Comparison of ENCODE assay signal across 22 cellular contexts in genomic region chr5:131185523-131186104, GRCh38.
"Had no signal": no experiment of that assay in that cellular context is flagged by ENCODE, and none has a peak within 500 bp of the region (broad histone marks: within the 10 kb centered on the region; RNA-seq: fewer than 3 reads in every experiment).

No MANE protein-coding gene starts in this region.

- H3K36me3 ChIP-seq: gastrocnemius medialis, uterus had no signal

- H3K27me3 Mint-ChIP-seq: naive thymus-derived CD4-positive, alpha-beta T cell; stimulated activated memory B cell treated with anti-CD40 and anti-IgM and Interleukin-4, amounts not matched to agents 10 μg/mL and 1 μg/mL and 100 μg/mL, for 72 hours; stimulated activated naive CD8-positive, alpha-beta T cell treated with anti-CD3 and anti-CD28 coated beads, Interleukin-15, Interleukin-2, amounts not matched to agents 100 ng/mL and 50 ng/mL, for 24 hours had no signal

- H3K4me1 Mint-ChIP-seq: nephron progenitor cell; stimulated activated memory B cell treated with anti-CD40 and anti-IgM and Interleukin-4, amounts not matched to agents 10 μg/mL and 1 μg/mL and 100 μg/mL, for 72 hours had no signal

- H3K27ac Mint-ChIP-seq: stimulated activated memory B cell treated with anti-CD40 and anti-IgM and Interleukin-4, amounts not matched to agents 10 μg/mL and 1 μg/mL and 100 μg/mL, for 72 hours; stimulated activated naive CD8-positive, alpha-beta T cell treated with anti-CD3 and anti-CD28 coated beads, Interleukin-15, Interleukin-2, amounts not matched to agents 100 ng/mL and 50 ng/mL, for 24 hours had no signal

- H3K9me3 Mint-ChIP-seq: naive thymus-derived CD4-positive, alpha-beta T cell; nephron progenitor cell; stimulated activated memory B cell treated with anti-CD40 and anti-IgM and Interleukin-4, amounts not matched to agents 10 μg/mL and 1 μg/mL and 100 μg/mL, for 72 hours; stimulated activated naive CD8-positive, alpha-beta T cell treated with anti-CD3 and anti-CD28 coated beads, Interleukin-15, Interleukin-2, amounts not matched to agents 100 ng/mL and 50 ng/mL, for 24 hours had no signal

- H3K27me3 ChIP-seq: esophagus muscularis mucosa, gastrocnemius medialis, heart right ventricle, spleen, tibial artery, upper lobe of left lung, uterus had no signal

- H3K27ac ChIP-seq: esophagus muscularis mucosa, gastrocnemius medialis, heart right ventricle, parathyroid adenoma, psoas muscle, spleen, tibial artery, upper lobe of left lung, uterus had no signal

- ATAC-seq: gastrocnemius medialis; heart right ventricle; left lobe of liver; naive thymus-derived CD4-positive, alpha-beta T cell; psoas muscle; sciatic nerve; stimulated activated memory B cell treated with anti-CD40 and anti-IgM and Interleukin-4, amounts not matched to agents 10 μg/mL and 1 μg/mL and 100 μg/mL, for 72 hours had no signal

- H3K4me3 ChIP-seq: esophagus muscularis mucosa, gastrocnemius medialis, heart right ventricle, psoas muscle, spleen, tibial artery, upper lobe of left lung, uterus had no signal

- H3K79me2 ChIP-seq: parathyroid adenoma had no signal

- H3K4me1 ChIP-seq: esophagus muscularis mucosa, gastrocnemius medialis, heart right ventricle, parathyroid adenoma, psoas muscle, spleen, tibial artery, upper lobe of left lung, uterus had no signal

- H2AFZ ChIP-seq: parathyroid adenoma had no signal

- DNase-seq: effector memory CD4-positive, alpha-beta T cell; gastrocnemius medialis; heart right ventricle; islet precursor cell; mammary epithelial cell; naive thymus-derived CD4-positive, alpha-beta T cell; nephron progenitor cell; psoas muscle; retina; spleen; stimulated activated CD4-positive, alpha-beta T cell treated with anti-CD3 and anti-CD28 coated beads, Interleukin-15, amount 100 ng/mL, for 24 hours; stimulated activated CD4-positive, alpha-beta T cell treated with anti-CD3 and anti-CD28 coated beads, Interleukin-1b, Interleukin-23, amount 100 ng/mL, for 48 hours; stimulated activated CD4-positive, alpha-beta T cell treated with anti-CD3 and anti-CD28 coated beads, Interleukin-4, amount 100 ng/mL, for 24 hours; tibial artery; upper lobe of left lung; uterus had no signal

- H3K4me3 Mint-ChIP-seq: naive thymus-derived CD4-positive, alpha-beta T cell; nephron progenitor cell; stimulated activated memory B cell treated with anti-CD40 and anti-IgM and Interleukin-4, amounts not matched to agents 10 μg/mL and 1 μg/mL and 100 μg/mL, for 72 hours; stimulated activated naive CD8-positive, alpha-beta T cell treated with anti-CD3 and anti-CD28 coated beads, Interleukin-15, Interleukin-2, amounts not matched to agents 100 ng/mL and 50 ng/mL, for 24 hours had no signal

- H3K9ac ChIP-seq: parathyroid adenoma had no signal
